ENCODE assay signal across 9 cellular contexts in genomic region chr7:121313793-121314676, GRCh38. TPM values are rescaled to one million over a fixed set of nuclear protein-coding genes. Genes with fewer than 3 reads are reported as not detected.
A peak's percentile ranks its signal among the peaks of the same experiment; 100 is the strongest.
DNase-seq lines count a peak whose midpoint lies in the region; ATAC-seq and TF ChIP-seq lines count a peak whose summit lies in the region.
"Had no signal": no experiment of that assay in that cellular context is flagged by ENCODE, and none has a peak within 500 bp of the region (broad histone marks: within the 10 kb centered on the region; RNA-seq: fewer than 3 reads in every experiment).

No MANE protein-coding gene starts in this region.

- peaks cover 9% of the 10 kb centered on the region for H3K4me1 ChIP-seq in PC-3 (ENCODE audit: insufficient read depth, low read length)

- no TSS peak for BruUV-seq in PC-3 (replicated peaks; lab: Mats Ljungman, UMichigan)

- H3K9me2 ChIP-seq in PC-3 (replicated peaks; ENCODE audit: low read length), result no peaks in the 10 kb centered on the region

- peak; percentile 89 for ATAC-seq in GM21381 (IDR thresholded peaks at IDR 0.05; ENCODE audit: unreplicated experiment)
- peak; percentile 91 for ATAC-seq in HG03469 (IDR thresholded peaks at IDR 0.05; ENCODE audit: unreplicated experiment)
- ATAC-seq in PC-3, result peak; percentile 15; the same call in 1 of the 2 replicates
- peak; percentile 89 to 91 for ATAC-seq in naive B cell (ENCODE audit: low read depth in 2 of 2)
- no peak for ATAC-seq in naive thymus-derived CD8-positive, alpha-beta T cell

- H3K9ac ChIP-seq in PC-3 (ENCODE audit: low read length), result no peak overlapping the region

- no peaks in the 10 kb centered on the region for H3K9me3 ChIP-seq in PC-3 (ENCODE audit: low read length)

- H3K4me1 Mint-ChIP-seq in naive B cell, result peaks cover 46 to 54% (median 48%) of the 10 kb centered on the region in 3 donors
- H3K4me1 Mint-ChIP-seq in naive thymus-derived CD8-positive, alpha-beta T cell, result peaks cover 0 to 6% (median 0%) of the 10 kb centered on the region in 4 donors

- no peaks in the 10 kb centered on the region for H3F3A ChIP-seq in PC-3 (ENCODE audit: low read length, unreplicated experiment)

- no peaks in the 10 kb centered on the region for H3K79me2 ChIP-seq in PC-3 (ENCODE audit: low read length)

- no peaks in the 10 kb centered on the region for H3K36me3 ChIP-seq in BJ (ENCODE audit: control insufficient read depth, insufficient read depth, low read length)
- H3K36me3 ChIP-seq in PC-3 (ENCODE audit: low read depth, low read length), result no peaks in the 10 kb centered on the region

- POLR2A ChIA-PET in BJ (lab: Charles Lee) (no interaction called here), PC-3 (lab: Charles Lee; ENCODE audit: unreplicated experiment) (interaction anchor here (0.6 kb wide), 2 partner anchors 186 to 279 kb away, joined by 3 read pairs; no protein-coding TSS in a partner anchor)
- POLR2A ChIA-PET in naive thymus-derived CD8-positive, alpha-beta T cell (lab: Charles Lee), result no interaction called here

- H2AFZ ChIP-seq in PC-3 (ENCODE audit: low read length), result no peak overlapping the region

- H3K4me3 Mint-ChIP-seq in naive B cell, result peak overlapping the region in 7 of 8 donors; percentile 14 to 85 (median 51)
- H3K4me3 Mint-ChIP-seq in naive thymus-derived CD8-positive, alpha-beta T cell, result no peak overlapping the region

- peaks cover 1 to 16% (median 11%) of the 10 kb centered on the region in 7 donors for H3K9me3 Mint-ChIP-seq in naive B cell
- H3K9me3 Mint-ChIP-seq in naive thymus-derived CD8-positive, alpha-beta T cell, result peaks cover 0 to 6% (median 0%) of the 10 kb centered on the region in 9 donors

- no peak overlapping the region for H3K27ac ChIP-seq in PC-3 (ENCODE audit: low read length)

- H3K27ac Mint-ChIP-seq in naive B cell, result peak overlapping the region; percentile 28 to 84 (median 81)
- H3K27ac Mint-ChIP-seq in naive thymus-derived CD8-positive, alpha-beta T cell, result no peak overlapping the region

- H4K20me1 ChIP-seq in PC-3 (ENCODE audit: low read length), result no peaks in the 10 kb centered on the region

- H3K36me3 Mint-ChIP-seq in naive B cell, result peaks cover 38 to 45% of the 10 kb centered on the region in 2 donors
- no peaks in the 10 kb centered on the region for H3K36me3 Mint-ChIP-seq in naive thymus-derived CD8-positive, alpha-beta T cell

- intact Hi-C loops in PC-3 (cut with micrococcal nuclease), result no loop called here

- CTCF ChIA-PET in BJ (lab: Yijun Ruan, JAX), result interaction anchor here (0.6 to 1.6 kb wide), 2 partner anchors 53 to 309 kb away, joined by 4 read pairs; no protein-coding TSS in a partner anchor
- CTCF ChIA-PET in PC-3 (lab: Charles Lee), result no interaction called here

- H3K27me3 Mint-ChIP-seq in naive B cell, result no peaks in the 10 kb centered on the region
- peaks cover 2 to 34% (median 5%) of the 10 kb centered on the region in 5 donors for H3K27me3 Mint-ChIP-seq in naive thymus-derived CD8-positive, alpha-beta T cell

- no peak overlapping the region for H3K4me3 ChIP-seq in BJ (ENCODE audit: low read depth, low read length)
- H3K4me3 ChIP-seq in PC-3 (ENCODE audit: low read length), result no peak overlapping the region

- DNase-seq in BJ (ENCODE audit: low read depth) (peak; percentile 19), PC-3 (no peak), naive B cell (peak; percentile 30), dermis blood vessel endothelial cell (no peak)
- no peak for DNase-seq in stimulated activated CD4-positive, alpha-beta T cell treated with anti-CD3 and anti-CD28 coated beads, Interleukin-15, amount 100 ng/mL, for 24 hours
- no peak for DNase-seq in naive thymus-derived CD8-positive, alpha-beta T cell

- H3K4me2 ChIP-seq in PC-3 (ENCODE audit: low read length), result peak overlapping the region; percentile 12; the same call in 1 of the 2 replicates

- H3K27me3 ChIP-seq in BJ (ENCODE audit: control insufficient read depth, insufficient read depth, low read length) (no peaks in the 10 kb centered on the region), PC-3 (ENCODE audit: low read length) (no peaks in the 10 kb centered on the region)

- TF ChIP-seq CTCF in BJ (IDR thresholded peaks at IDR 0.05; ENCODE audit: insufficient read depth, low read depth, low read length), result no peak
- TF ChIP-seq CTCF in PC-3 (conservative IDR thresholded peaks at IDR 0.05; ENCODE audit: low read depth, low read length), result no peak

RNA-seq across cellular contexts. Expression of gene WNT16, which starts 14.8 kb away (rescaled TPM):
- polyA plus RNA-seq in BJ (2011; rRNA removed) (0.02 TPM in 1 of 2 replicates, not detected in the other), naive B cell (ENCODE audit: low read depth in 6 of 6) (1 to 10 TPM in 5 of 6 donors, under 1 TPM in 1; 1.00 to 4.3 (median 2.9) TPM)
- polyA minus RNA-seq in BJ (2011; rRNA and poly(A)+ RNA removed), result 0.19 TPM in 1 of 2 replicates, not detected in the other
- total RNA-seq in PC-3 (2014; rRNA removed) (not detected in 2 replicates), dermis blood vessel endothelial cell (not detected in 2 replicates)
- under 1 TPM; 0.19 to 0.21 TPM for total RNA-seq in naive thymus-derived CD8-positive, alpha-beta T cell
- polyA plus RNA-seq in naive thymus-derived CD8-positive, alpha-beta T cell, result not detected
- polyA plus RNA-seq: adipose tissue had no signal

Comparison
In these comparisons a context has a peak if more than half of its experiments do, and no peak if none do; other contexts are left out.
1. DNase-seq: peak in BJ (single experiment) and naive B cell (single experiment); none in PC-3 (single experiment), stimulated activated CD4-positive, alpha-beta T cell treated with anti-CD3 and anti-CD28 coated beads, Interleukin-15, amount 100 ng/mL, for 24 hours (single experiment), naive thymus-derived CD8-positive, alpha-beta T cell (0 of 10) and dermis blood vessel endothelial cell (single experiment).
2. ATAC-seq: peak in GM21381 (single experiment), HG03469 (single experiment), PC-3 (single experiment) and naive B cell (2 of 2); none in naive thymus-derived CD8-positive, alpha-beta T cell (0 of 2).
3. H3K27ac Mint-ChIP-seq: peak in naive B cell (6 of 6); none in naive thymus-derived CD8-positive, alpha-beta T cell (0 of 10).
4. H3K4me3 Mint-ChIP-seq: peak in naive B cell (7 of 8); none in naive thymus-derived CD8-positive, alpha-beta T cell (0 of 10).